10 cellular contexts compared by ENCODE assay signal in the genomic region with DNA sequence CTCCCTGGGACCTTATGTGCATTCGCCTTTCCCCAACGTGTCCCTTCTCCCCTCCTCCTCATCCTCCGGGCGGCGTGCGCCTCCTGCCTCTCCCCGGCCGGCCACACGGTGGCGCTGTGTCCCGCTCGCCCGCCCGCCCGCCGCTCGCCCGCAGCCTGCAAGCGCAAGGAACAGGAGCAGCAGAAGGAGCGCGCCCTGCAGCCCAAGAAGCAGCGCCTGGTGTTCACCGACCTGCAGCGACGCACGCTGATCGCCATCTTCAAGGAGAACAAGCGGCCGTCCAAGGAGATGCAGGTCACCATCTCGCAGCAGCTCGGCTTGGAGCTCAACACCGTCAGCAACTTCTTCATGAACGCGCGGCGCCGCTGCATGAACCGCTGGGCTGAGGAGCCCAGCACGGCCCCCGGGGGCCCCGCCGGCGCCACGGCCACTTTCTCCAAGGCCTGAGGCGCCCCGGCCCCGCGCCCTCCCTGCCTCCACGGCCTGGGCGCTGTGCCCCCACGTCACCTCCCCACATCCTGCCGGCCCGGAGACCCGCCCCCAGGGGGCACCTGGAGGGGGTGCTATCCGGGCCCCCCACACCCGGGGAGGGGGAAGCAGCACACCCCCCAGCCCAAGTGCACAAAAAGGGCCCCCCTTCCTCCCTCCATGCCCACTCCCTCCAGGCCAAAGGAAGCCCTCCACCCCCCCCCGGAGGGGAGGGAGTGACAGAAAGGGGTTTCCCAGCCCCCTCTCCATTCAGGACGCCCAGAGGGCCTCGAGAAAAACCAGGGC. TPM values are rescaled to one million over a fixed set of nuclear protein-coding genes. Genes with fewer than 3 reads are reported as not detected.
DNase-seq lines count a peak whose midpoint lies in the region; FAIRE-seq and TF ChIP-seq lines count a peak whose summit lies in the region.
"Had no signal": no experiment of that assay in that cellular context is flagged by ENCODE, and none has a peak within 500 bp of the region (broad histone marks: within the 10 kb centered on the region; RNA-seq: fewer than 3 reads in every experiment).

No MANE protein-coding gene starts in this region.

- H3K27ac ChIP-seq in dorsolateral prefrontal cortex, result no peak overlapping the region

- no peak overlapping the region for H3K4me3 Mint-ChIP-seq in neural crest cell

- peaks cover 7% of the 10 kb centered on the region for H3K36me3 Mint-ChIP-seq in neural crest cell (ENCODE audit: low read depth)

- no peak overlapping the region for H3K27ac Mint-ChIP-seq in neural crest cell (ENCODE audit: unreplicated experiment)

- DNase-seq in GM12864 (ENCODE audit: low read depth) (no peak), LNCaP clone FGC (ENCODE audit: low read depth) (no peak), bronchial epithelial cell (ENCODE audit: low read depth) (no peak), neural crest cell (ENCODE audit: low read depth, low spot score) (no peak), dorsolateral prefrontal cortex (no peak), NCI-H1930 (lab: John Stamatoyannopoulos, UW) (no peak), NCI-H1105 treated with DMSO at 0.1 percent for 48 hours (lab: John Stamatoyannopoulos, UW) (no peak)
- no peak for DNase-seq in stimulated activated CD4-positive, alpha-beta T cell treated with anti-CD3 and anti-CD28 coated beads, Interleukin-4, amount 100 ng/mL, for 1 hour
- DNase-seq: effector memory CD4-positive, alpha-beta T cell had no signal

- H3K9me3 Mint-ChIP-seq in neural crest cell, result peaks cover 8% of the 10 kb centered on the region

- TF ChIP-seq CTCF in GM12864 (IDR thresholded peaks at IDR 0.05; ENCODE audit: low read depth, low read length, missing control alignments), result peak; percentile 63
- peak; percentile 39 for TF ChIP-seq CTCF in LNCaP clone FGC (IDR thresholded peaks at IDR 0.05; ENCODE audit: control insufficient read depth, extremely low read depth, insufficient read depth)
- TF ChIP-seq CTCF in bronchial epithelial cell (IDR thresholded peaks at IDR 0.05; ENCODE audit: insufficient read depth, low read length, severe bottlenecking), result peak; percentile 38
- TF ChIP-seq CTCF in neural crest cell (conservative IDR thresholded peaks at IDR 0.05), result peak; percentile 63
- TF ChIP-seq CTCF in dorsolateral prefrontal cortex (IDR thresholded peaks at IDR 0.05 in 54 of 56, conservative IDR thresholded peaks at IDR 0.05 in 2 of 56; ENCODE audit: low read depth in 1 of 56, partially characterized antibody in 56 of 56), result peak in 20 of 56 donors; percentile 6 to 33 (median 17)

- peaks cover 92% of the 10 kb centered on the region for H3K27me3 Mint-ChIP-seq in neural crest cell (ENCODE audit: low read depth)

- intact Hi-C loops in dorsolateral prefrontal cortex (cut with DNase I), result no loop called here

- H3K27me3 ChIP-seq in bronchial epithelial cell (ENCODE audit: control insufficient read depth, insufficient read depth, low read length) (peaks cover 3% of the 10 kb centered on the region), dorsolateral prefrontal cortex (peaks cover 7 to 91% (median 71%) of the 10 kb centered on the region in 45 donors)

- FAIRE-seq in bronchial epithelial cell (lab: Jason Lieb, UNC), result no peak

- no peak overlapping the region for H3K4me3 ChIP-seq in GM12864 (ENCODE audit: low read depth, low read length)
- H3K4me3 ChIP-seq in LNCaP clone FGC (ENCODE audit: low read depth, low read length), result no peak overlapping the region
- H3K4me3 ChIP-seq in bronchial epithelial cell (ENCODE audit: low read depth, low read length), result no peak overlapping the region
- H3K4me3 ChIP-seq in dorsolateral prefrontal cortex, result no peak overlapping the region

- no peaks in the 10 kb centered on the region for H3K36me3 ChIP-seq in bronchial epithelial cell (ENCODE audit: control insufficient read depth, insufficient read depth, low read length)

- H3K4me1 Mint-ChIP-seq in neural crest cell, result peaks cover 7% of the 10 kb centered on the region

RNA-seq across cellular contexts. Expression of a gene that starts 21.9 kb away (rescaled TPM):
- total RNA-seq in bronchial epithelial cell (under 0.01 TPM in 2 replicates), neural crest cell (0.93 and 1.0 TPM in 2 replicates), dorsolateral prefrontal cortex (not detected)
- total RNA-seq: T-helper 2 cell treated with Interferon-gamma antibody and Interleukin-4, amounts not matched to agents 100 ng/mL and 5 ng/mL, for 36 hours had no signal

RNA-seq across cellular contexts. Expression of a gene that starts 36.9 kb away (rescaled TPM):
- total RNA-seq in bronchial epithelial cell (0.26 and 1.4 TPM in 2 replicates), neural crest cell (1.1 and 1.5 TPM in 2 replicates), dorsolateral prefrontal cortex (1 to 10 TPM in 31 of 120 experiments, under 1 TPM in 87, not detected in 2; 0.11 to 2.1 (median 0.64) TPM)
